14 cellular contexts compared by ENCODE assay signal in the genomic region with DNA sequence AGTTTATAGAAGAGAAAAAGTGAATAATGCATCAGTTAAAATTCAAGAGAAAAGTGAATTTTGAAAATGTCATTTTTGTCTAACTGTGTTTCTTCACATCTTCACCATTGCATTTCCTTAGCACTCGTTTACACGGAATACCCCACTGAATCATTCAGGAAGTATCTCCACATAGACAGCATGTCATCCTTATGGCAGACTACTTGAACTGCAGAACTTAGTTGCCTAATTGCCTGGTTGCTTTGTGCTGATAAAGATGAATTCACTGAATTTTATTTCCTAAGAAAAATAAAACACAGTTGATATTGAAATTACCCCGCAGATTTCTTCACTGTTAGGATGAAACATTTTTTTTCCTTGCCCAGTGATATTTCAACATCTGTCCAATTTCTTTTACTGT.
A peak's percentile ranks its signal among the peaks of the same experiment; 100 is the strongest.
DNase-seq lines count a peak whose midpoint lies in the region; ATAC-seq and TF ChIP-seq lines count a peak whose summit lies in the region.
"Had no signal": no experiment of that assay in that cellular context is flagged by ENCODE, and none has a peak within 500 bp of the region (broad histone marks: within the 10 kb centered on the region; RNA-seq: fewer than 3 reads in every experiment).

No MANE protein-coding gene starts in this region.

- POLR2A ChIA-PET in Caco-2 (lab: Charles Lee): no interaction called here

- H3K9me3 ChIP-seq in adipocyte (ENCODE audit: control insufficient read depth, low read length) (no peaks in the 10 kb centered on the region), Caco-2 (no peaks in the 10 kb centered on the region)

- peak; percentile 66 for DNase-seq in AG10803 (ENCODE audit: low read depth)
- DNase-seq in HCEC 1CT: peak; percentile 51
- DNase-seq in adipocyte (ENCODE audit: low read depth): peak; percentile 43
- DNase-seq in foreskin keratinocyte: peak; percentile 17 to 33
- no peak for DNase-seq in Caco-2
- no peak for DNase-seq in H4 (ENCODE audit: low spot score)
- DNase-seq in NCI-H510A treated with DMSO at 0.1 percent for 48 hours (lab: John Stamatoyannopoulos, UW): no peak
- DNase-seq: activated naive CD4-positive, alpha-beta T cell treated with anti-CD3 and anti-CD28 coated beads, Interleukin-2, amount 50 U/mL, for 16 hours; CD4-positive, alpha-beta memory T cell; left ventricle myocardium superior; naive thymus-derived CD4-positive, alpha-beta T cell; T-helper 1 cell had no signal

- no peak overlapping the region for H3K4me3 Mint-ChIP-seq in Caco-2 (ENCODE audit: unreplicated experiment)
- H3K4me3 Mint-ChIP-seq: CD4-positive, alpha-beta memory T cell; naive thymus-derived CD4-positive, alpha-beta T cell had no signal

- H3K36me3 Mint-ChIP-seq in Caco-2 (ENCODE audit: insufficient read depth, unreplicated experiment): no peaks in the 10 kb centered on the region
- H3K36me3 Mint-ChIP-seq: CD4-positive, alpha-beta memory T cell; naive thymus-derived CD4-positive, alpha-beta T cell had no signal

- H3K27me3 ChIP-seq in adipocyte (replicated peaks; ENCODE audit: control insufficient read depth, insufficient read depth, low read length) (no peaks in the 10 kb centered on the region), foreskin keratinocyte (no peaks in the 10 kb centered on the region), Caco-2 (replicated peaks; ENCODE audit: control insufficient read depth, insufficient read depth, low read length) (no peaks in the 10 kb centered on the region)

- no peaks in the 10 kb centered on the region for H3K27me3 Mint-ChIP-seq in Caco-2 (ENCODE audit: insufficient read depth, unreplicated experiment)
- H3K27me3 Mint-ChIP-seq: CD4-positive, alpha-beta memory T cell; naive thymus-derived CD4-positive, alpha-beta T cell had no signal

- no peaks in the 10 kb centered on the region for H3K36me3 ChIP-seq in adipocyte (ENCODE audit: control insufficient read depth, insufficient read depth, low read length, severe bottlenecking)
- no peaks in the 10 kb centered on the region for H3K36me3 ChIP-seq in Caco-2 (ENCODE audit: control insufficient read depth, insufficient read depth, low read length)

- CTCF ChIA-PET in Caco-2 (lab: Charles Lee): interaction anchor here (0.7 kb wide), 1 partner anchor 39 kb away, joined by 6 read pairs; no protein-coding TSS in a partner anchor

- peaks cover 21% of the 10 kb centered on the region for H3K4me1 ChIP-seq in adipocyte (ENCODE audit: control insufficient read depth, insufficient read depth, low read length)
- no peaks in the 10 kb centered on the region for H3K4me1 ChIP-seq in foreskin keratinocyte
- no peaks in the 10 kb centered on the region for H3K4me1 ChIP-seq in Caco-2

- intact Hi-C loops in Caco-2 (cut with micrococcal nuclease; ENCODE audit: unreplicated experiment): no loop called here

- no TSS peak for BruUV-seq in Caco-2 (replicated peaks; lab: Mats Ljungman, UMichigan)

- TF ChIP-seq CTCF in AG10803 (conservative IDR thresholded peaks at IDR 0.05; ENCODE audit: low read length) (no peak), foreskin keratinocyte (conservative IDR thresholded peaks at IDR 0.05) (no peak), Caco-2 (IDR thresholded peaks at IDR 0.05; ENCODE audit: insufficient read depth in 1 of 2, low read depth in 1 of 2, low read length in 1 of 2, severe bottlenecking in 1 of 2, unreplicated experiment in 1 of 2) (no peak)

- no peak overlapping the region for H3K9ac ChIP-seq in adipocyte (ENCODE audit: low read length)

- ATAC-seq in foreskin keratinocyte (peak; percentile 55), GM21390 (IDR thresholded peaks at IDR 0.05; ENCODE audit: unreplicated experiment) (no peak)
- ATAC-seq: left ventricle myocardium superior; naive thymus-derived CD4-positive, alpha-beta T cell; Panc1 had no signal

- H3K4me3 ChIP-seq in AG10803 (ENCODE audit: low read length) (no peak overlapping the region), adipocyte (ENCODE audit: low read length) (no peak overlapping the region), Caco-2 (ENCODE audit: low read depth, low read length) (no peak overlapping the region)

- no peak overlapping the region for H3K27ac ChIP-seq in foreskin keratinocyte

- H3K4me1 Mint-ChIP-seq in Caco-2 (ENCODE audit: low read depth, unreplicated experiment): no peaks in the 10 kb centered on the region
- H3K4me1 Mint-ChIP-seq: CD4-positive, alpha-beta memory T cell; naive thymus-derived CD4-positive, alpha-beta T cell had no signal

- H3K27ac Mint-ChIP-seq in Caco-2 (ENCODE audit: unreplicated experiment): no peak overlapping the region
- H3K27ac Mint-ChIP-seq: CD4-positive, alpha-beta memory T cell; naive thymus-derived CD4-positive, alpha-beta T cell had no signal

- no peaks in the 10 kb centered on the region for H3K9me3 Mint-ChIP-seq in Caco-2 (ENCODE audit: unreplicated experiment)

Comparison
In these comparisons a context has a peak if more than half of its experiments do, and no peak if none do; other contexts are left out.
1. DNase-seq: peak in AG10803 (single experiment), HCEC 1CT (single experiment), adipocyte (single experiment) and foreskin keratinocyte (2 of 2); none in Caco-2 (0 of 2), H4 (single experiment) and NCI-H510A treated with DMSO at 0.1 percent for 48 hours (single experiment).